Comparison of ENCODE assay signal across 1 cellular context in the genomic region with DNA sequence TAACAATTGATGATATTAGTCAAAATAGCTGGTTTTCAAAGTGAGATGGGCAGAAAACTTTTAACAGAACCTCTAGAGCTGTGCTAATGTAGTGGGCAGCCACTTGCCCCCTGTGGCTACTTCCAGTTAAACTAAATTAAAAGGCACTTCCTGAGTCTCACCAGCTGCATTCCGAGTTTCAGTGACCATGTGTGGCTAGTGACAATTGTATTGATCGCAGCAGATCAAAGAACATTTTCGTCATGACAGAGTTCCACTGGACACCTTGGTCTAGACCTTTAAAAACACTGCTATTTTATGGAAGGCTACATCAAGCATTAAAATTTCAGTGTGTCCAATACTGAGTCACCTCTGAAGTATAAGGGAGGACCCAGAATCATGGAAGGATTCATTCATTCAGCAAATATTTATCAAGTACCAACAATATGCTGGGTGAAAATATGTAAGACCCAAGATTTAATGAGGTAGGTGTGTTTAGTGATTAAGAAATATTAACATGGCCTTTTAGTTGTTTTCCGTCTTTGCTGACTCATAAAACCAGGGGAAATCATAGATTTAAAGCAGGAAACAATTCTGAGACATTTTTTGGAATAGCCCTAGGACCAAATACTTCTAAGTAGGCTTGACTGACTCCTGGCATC.
A peak's percentile ranks its signal among the peaks of the same experiment; 100 is the strongest.
TF ChIP-seq lines count a peak whose summit lies in the region.

No MANE protein-coding gene starts in this region.

TF ChIP-seq in HepG2, 621 proteins besides CTCF, POLR2A, EP300 and RAD21 (continued from another document and continues in another):
- TF ChIP-seq, protein P1, sequence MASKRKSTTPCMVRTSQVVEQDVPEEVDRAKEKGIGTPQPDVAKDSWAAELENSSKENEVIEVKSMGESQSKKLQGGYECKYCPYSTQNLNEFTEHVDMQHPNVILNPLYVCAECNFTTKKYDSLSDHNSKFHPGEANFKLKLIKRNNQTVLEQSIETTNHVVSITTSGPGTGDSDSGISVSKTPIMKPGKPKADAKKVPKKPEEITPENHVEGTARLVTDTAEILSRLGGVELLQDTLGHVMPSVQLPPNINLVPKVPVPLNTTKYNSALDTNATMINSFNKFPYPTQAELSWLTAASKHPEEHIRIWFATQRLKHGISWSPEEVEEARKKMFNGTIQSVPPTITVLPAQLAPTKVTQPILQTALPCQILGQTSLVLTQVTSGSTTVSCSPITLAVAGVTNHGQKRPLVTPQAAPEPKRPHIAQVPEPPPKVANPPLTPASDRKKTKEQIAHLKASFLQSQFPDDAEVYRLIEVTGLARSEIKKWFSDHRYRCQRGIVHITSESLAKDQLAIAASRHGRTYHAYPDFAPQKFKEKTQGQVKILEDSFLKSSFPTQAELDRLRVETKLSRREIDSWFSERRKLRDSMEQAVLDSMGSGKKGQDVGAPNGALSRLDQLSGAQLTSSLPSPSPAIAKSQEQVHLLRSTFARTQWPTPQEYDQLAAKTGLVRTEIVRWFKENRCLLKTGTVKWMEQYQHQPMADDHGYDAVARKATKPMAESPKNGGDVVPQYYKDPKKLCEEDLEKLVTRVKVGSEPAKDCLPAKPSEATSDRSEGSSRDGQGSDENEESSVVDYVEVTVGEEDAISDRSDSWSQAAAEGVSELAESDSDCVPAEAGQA (IDR thresholded peaks at IDR 0.05; ENCODE audit: low read depth), result no peak
- TF ChIP-seq, protein P1 (CRISPR knock-in tag; IDR thresholded peaks at IDR 0.05; ENCODE audit: borderline replicate concordance), result no peak
- TF ChIP-seq CEBPG (CRISPR knock-in tag; IDR thresholded peaks at IDR 0.05) (peak; percentile 46; the same call in 1 of the 2 replicates), RELA (CRISPR knock-in tag; IDR thresholded peaks at IDR 0.05) (no peak), NR2C2 (CRISPR knock-in tag; IDR thresholded peaks at IDR 0.05; ENCODE audit: borderline replicate concordance) (no peak), NFYC (CRISPR knock-in tag; IDR thresholded peaks at IDR 0.05) (no peak), ESRRA (CRISPR knock-in tag; IDR thresholded peaks at IDR 0.05; ENCODE audit: low read depth) (no peak), ZNF564 (CRISPR knock-in tag; IDR thresholded peaks at IDR 0.05) (no peak), ZNF746 (CRISPR knock-in tag; IDR thresholded peaks at IDR 0.05) (no peak), ZNF138 (CRISPR knock-in tag; IDR thresholded peaks at IDR 0.05; ENCODE audit: low read depth) (no peak), ZNF577 (CRISPR knock-in tag; IDR thresholded peaks at IDR 0.05; ENCODE audit: borderline replicate concordance, low read depth) (no peak), EHMT2 (IDR thresholded peaks at IDR 0.05; ENCODE audit: borderline replicate concordance, low read depth, low read length) (no peak), ZNF121 (CRISPR knock-in tag; IDR thresholded peaks at IDR 0.05) (no peak), RORA (CRISPR knock-in tag; IDR thresholded peaks at IDR 0.05) (no peak), MEF2D (CRISPR knock-in tag; IDR thresholded peaks at IDR 0.05) (0 out of 2 replicates have a peak, but pooled peaks have one; percentile 21), SNAPC2 (CRISPR knock-in tag; IDR thresholded peaks at IDR 0.05) (no peak; the same call in 1 of the 2 replicates), CAMTA2 (CRISPR knock-in tag; IDR thresholded peaks at IDR 0.05; ENCODE audit: borderline replicate concordance) (no peak), ZNF383 (CRISPR knock-in tag; IDR thresholded peaks at IDR 0.05; ENCODE audit: borderline replicate concordance) (no peak), ZBTB7B (CRISPR knock-in tag; IDR thresholded peaks at IDR 0.05) (peak; percentile 48; the same call in 1 of the 2 replicates), AGO1 (IDR thresholded peaks at IDR 0.05; ENCODE audit: low read depth, low read length, poor library complexity, severe bottlenecking) (no peak), ZNF766 (CRISPR knock-in tag; IDR thresholded peaks at IDR 0.05; ENCODE audit: borderline replicate concordance) (no peak), ZNF780A (CRISPR knock-in tag; IDR thresholded peaks at IDR 0.05) (no peak), ZNF180 (CRISPR knock-in tag; IDR thresholded peaks at IDR 0.05; ENCODE audit: borderline replicate concordance, low read depth) (no peak), ZSCAN31 (CRISPR knock-in tag; IDR thresholded peaks at IDR 0.05; ENCODE audit: low read depth) (no peak), MIXL1 (CRISPR knock-in tag; IDR thresholded peaks at IDR 0.05) (peak; percentile 90), SPEN (CRISPR knock-in tag; IDR thresholded peaks at IDR 0.05; ENCODE audit: low read depth) (0 out of 2 replicates have a peak, but pooled peaks have one; percentile 31), BHLHE40 (IDR thresholded peaks at IDR 0.05; ENCODE audit: low read length) (no peak), SUZ12 (IDR thresholded peaks at IDR 0.05; ENCODE audit: low read depth, low read length) (no peak), BCL6 (CRISPR knock-in tag; IDR thresholded peaks at IDR 0.05) (peak; percentile 54; the same call in 1 of the 2 replicates), FOXA3 (CRISPR knock-in tag; IDR thresholded peaks at IDR 0.05) (peak; percentile 63; the same call in 1 of the 2 replicates), ZEB1 (IDR thresholded peaks at IDR 0.05; ENCODE audit: insufficient replicate concordance, low read depth) (no peak), PHF21A (CRISPR knock-in tag; IDR thresholded peaks at IDR 0.05) (0 out of 2 replicates have a peak, but pooled peaks have one; percentile 34), KAT7 (CRISPR knock-in tag; IDR thresholded peaks at IDR 0.05; ENCODE audit: borderline replicate concordance) (no peak; the same call in 1 of the 2 replicates), ERF (CRISPR knock-in tag; IDR thresholded peaks at IDR 0.05) (peak; percentile 43; the same call in 1 of the 2 replicates)
- TF ChIP-seq, protein P2, sequence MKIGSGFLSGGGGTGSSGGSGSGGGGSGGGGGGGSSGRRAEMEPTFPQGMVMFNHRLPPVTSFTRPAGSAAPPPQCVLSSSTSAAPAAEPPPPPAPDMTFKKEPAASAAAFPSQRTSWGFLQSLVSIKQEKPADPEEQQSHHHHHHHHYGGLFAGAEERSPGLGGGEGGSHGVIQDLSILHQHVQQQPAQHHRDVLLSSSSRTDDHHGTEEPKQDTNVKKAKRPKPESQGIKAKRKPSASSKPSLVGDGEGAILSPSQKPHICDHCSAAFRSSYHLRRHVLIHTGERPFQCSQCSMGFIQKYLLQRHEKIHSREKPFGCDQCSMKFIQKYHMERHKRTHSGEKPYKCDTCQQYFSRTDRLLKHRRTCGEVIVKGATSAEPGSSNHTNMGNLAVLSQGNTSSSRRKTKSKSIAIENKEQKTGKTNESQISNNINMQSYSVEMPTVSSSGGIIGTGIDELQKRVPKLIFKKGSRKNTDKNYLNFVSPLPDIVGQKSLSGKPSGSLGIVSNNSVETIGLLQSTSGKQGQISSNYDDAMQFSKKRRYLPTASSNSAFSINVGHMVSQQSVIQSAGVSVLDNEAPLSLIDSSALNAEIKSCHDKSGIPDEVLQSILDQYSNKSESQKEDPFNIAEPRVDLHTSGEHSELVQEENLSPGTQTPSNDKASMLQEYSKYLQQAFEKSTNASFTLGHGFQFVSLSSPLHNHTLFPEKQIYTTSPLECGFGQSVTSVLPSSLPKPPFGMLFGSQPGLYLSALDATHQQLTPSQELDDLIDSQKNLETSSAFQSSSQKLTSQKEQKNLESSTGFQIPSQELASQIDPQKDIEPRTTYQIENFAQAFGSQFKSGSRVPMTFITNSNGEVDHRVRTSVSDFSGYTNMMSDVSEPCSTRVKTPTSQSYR (CRISPR knock-in tag; IDR thresholded peaks at IDR 0.05; ENCODE audit: borderline replicate concordance), result peak; percentile 28; the same call in 1 of the 2 replicates
- TF ChIP-seq, protein P3, sequence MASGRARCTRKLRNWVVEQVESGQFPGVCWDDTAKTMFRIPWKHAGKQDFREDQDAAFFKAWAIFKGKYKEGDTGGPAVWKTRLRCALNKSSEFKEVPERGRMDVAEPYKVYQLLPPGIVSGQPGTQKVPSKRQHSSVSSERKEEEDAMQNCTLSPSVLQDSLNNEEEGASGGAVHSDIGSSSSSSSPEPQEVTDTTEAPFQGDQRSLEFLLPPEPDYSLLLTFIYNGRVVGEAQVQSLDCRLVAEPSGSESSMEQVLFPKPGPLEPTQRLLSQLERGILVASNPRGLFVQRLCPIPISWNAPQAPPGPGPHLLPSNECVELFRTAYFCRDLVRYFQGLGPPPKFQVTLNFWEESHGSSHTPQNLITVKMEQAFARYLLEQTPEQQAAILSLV (CRISPR knock-in tag; IDR thresholded peaks at IDR 0.05; ENCODE audit: borderline replicate concordance), result no peak
- TF ChIP-seq, protein P4, sequence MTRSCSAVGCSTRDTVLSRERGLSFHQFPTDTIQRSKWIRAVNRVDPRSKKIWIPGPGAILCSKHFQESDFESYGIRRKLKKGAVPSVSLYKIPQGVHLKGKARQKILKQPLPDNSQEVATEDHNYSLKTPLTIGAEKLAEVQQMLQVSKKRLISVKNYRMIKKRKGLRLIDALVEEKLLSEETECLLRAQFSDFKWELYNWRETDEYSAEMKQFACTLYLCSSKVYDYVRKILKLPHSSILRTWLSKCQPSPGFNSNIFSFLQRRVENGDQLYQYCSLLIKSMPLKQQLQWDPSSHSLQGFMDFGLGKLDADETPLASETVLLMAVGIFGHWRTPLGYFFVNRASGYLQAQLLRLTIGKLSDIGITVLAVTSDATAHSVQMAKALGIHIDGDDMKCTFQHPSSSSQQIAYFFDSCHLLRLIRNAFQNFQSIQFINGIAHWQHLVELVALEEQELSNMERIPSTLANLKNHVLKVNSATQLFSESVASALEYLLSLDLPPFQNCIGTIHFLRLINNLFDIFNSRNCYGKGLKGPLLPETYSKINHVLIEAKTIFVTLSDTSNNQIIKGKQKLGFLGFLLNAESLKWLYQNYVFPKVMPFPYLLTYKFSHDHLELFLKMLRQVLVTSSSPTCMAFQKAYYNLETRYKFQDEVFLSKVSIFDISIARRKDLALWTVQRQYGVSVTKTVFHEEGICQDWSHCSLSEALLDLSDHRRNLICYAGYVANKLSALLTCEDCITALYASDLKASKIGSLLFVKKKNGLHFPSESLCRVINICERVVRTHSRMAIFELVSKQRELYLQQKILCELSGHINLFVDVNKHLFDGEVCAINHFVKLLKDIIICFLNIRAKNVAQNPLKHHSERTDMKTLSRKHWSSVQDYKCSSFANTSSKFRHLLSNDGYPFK (CRISPR knock-in tag; IDR thresholded peaks at IDR 0.05; ENCODE audit: borderline replicate concordance), result no peak
- TF ChIP-seq, protein P5, sequence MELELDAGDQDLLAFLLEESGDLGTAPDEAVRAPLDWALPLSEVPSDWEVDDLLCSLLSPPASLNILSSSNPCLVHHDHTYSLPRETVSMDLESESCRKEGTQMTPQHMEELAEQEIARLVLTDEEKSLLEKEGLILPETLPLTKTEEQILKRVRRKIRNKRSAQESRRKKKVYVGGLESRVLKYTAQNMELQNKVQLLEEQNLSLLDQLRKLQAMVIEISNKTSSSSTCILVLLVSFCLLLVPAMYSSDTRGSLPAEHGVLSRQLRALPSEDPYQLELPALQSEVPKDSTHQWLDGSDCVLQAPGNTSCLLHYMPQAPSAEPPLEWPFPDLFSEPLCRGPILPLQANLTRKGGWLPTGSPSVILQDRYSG (CRISPR knock-in tag; IDR thresholded peaks at IDR 0.05), result no peak
- TF ChIP-seq, protein P6, sequence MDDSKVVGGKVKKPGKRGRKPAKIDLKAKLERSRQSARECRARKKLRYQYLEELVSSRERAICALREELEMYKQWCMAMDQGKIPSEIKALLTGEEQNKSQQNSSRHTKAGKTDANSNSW (CRISPR knock-in tag; IDR thresholded peaks at IDR 0.05; ENCODE audit: borderline replicate concordance), result no peak
- TF ChIP-seq, protein P7, sequence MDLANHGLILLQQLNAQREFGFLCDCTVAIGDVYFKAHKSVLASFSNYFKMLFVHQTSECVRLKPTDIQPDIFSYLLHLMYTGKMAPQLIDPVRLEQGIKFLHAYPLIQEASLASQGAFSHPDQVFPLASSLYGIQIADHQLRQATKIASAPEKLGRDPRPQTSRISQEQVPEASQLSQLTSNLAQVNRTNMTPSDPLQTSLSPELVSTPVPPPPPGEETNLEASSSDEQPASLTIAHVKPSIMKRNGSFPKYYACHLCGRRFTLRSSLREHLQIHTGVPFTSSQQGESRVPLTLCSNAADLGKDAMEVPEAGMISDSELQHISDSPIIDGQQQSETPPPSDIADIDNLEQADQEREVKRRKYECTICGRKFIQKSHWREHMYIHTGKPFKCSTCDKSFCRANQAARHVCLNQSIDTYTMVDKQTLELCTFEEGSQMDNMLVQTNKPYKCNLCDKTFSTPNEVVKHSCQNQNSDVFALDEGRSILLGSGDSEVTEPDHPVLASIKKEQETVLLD (CRISPR knock-in tag; IDR thresholded peaks at IDR 0.05; ENCODE audit: low read depth), result no peak
- TF ChIP-seq, protein P8, sequence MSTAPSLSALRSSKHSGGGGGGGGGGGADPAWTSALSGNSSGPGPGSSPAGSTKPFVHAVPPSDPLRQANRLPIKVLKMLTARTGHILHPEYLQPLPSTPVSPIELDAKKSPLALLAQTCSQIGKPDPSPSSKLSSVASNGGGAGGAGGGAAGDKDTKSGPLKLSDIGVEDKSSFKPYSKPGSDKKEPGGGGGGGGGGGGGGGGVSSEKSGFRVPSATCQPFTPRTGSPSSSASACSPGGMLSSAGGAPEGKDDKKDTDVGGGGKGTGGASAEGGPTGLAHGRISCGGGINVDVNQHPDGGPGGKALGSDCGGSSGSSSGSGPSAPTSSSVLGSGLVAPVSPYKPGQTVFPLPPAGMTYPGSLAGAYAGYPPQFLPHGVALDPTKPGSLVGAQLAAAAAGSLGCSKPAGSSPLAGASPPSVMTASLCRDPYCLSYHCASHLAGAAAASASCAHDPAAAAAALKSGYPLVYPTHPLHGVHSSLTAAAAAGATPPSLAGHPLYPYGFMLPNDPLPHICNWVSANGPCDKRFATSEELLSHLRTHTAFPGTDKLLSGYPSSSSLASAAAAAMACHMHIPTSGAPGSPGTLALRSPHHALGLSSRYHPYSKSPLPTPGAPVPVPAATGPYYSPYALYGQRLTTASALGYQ (CRISPR knock-in tag; IDR thresholded peaks at IDR 0.05), result no peak
